ENCODE assay signal across 9 cellular contexts in genomic region chr1:156660752-156661112, GRCh38. TPM values are rescaled to one million over a fixed set of nuclear protein-coding genes. Genes with fewer than 3 reads are reported as not detected.
DNase-seq lines count a peak whose midpoint lies in the region; ATAC-seq and TF ChIP-seq lines count a peak whose summit lies in the region.
"Had no signal": no experiment of that assay in that cellular context is flagged by ENCODE, and none has a peak within 500 bp of the region (broad histone marks: within the 10 kb centered on the region; RNA-seq: fewer than 3 reads in every experiment).

No MANE protein-coding gene starts in this region.

- peak overlapping the region; percentile 74 for H3K27ac Mint-ChIP-seq in activated CD4-positive, alpha-beta T cell treated with anti-CD3 and anti-CD28 coated beads for 36 hours
- H3K27ac Mint-ChIP-seq in activated T-helper 2 cell treated with anti-CD3 and anti-CD28 coated beads, Interferon-gamma antibody, Interleukin-2, Interleukin-4, amounts not matched to agents 10 μg/mL and 5 μg/mL and 100 μg/mL, durations not matched to agents 14 hours and 24 hours and 36 hours: peak overlapping the region; percentile 97

- no peaks in the 10 kb centered on the region for H3K36me3 Mint-ChIP-seq in activated CD4-positive, alpha-beta T cell treated with anti-CD3 and anti-CD28 coated beads for 36 hours (ENCODE audit: low read depth)
- H3K36me3 Mint-ChIP-seq in activated T-helper 2 cell treated with anti-CD3 and anti-CD28 coated beads, Interferon-gamma antibody, Interleukin-2, Interleukin-4, amounts not matched to agents 10 μg/mL and 5 μg/mL and 100 μg/mL, durations not matched to agents 14 hours and 24 hours and 36 hours (ENCODE audit: low read depth): no peaks in the 10 kb centered on the region

- POLR2A ChIA-PET in activated CD4-positive, alpha-beta T cell treated with anti-CD3 and anti-CD28 coated beads for 36 hours (lab: Charles Lee): interaction anchor here (0.5 to 1.1 kb wide), 4 partner anchors 36 to 68 kb away, joined by 3 to 5 read pairs (median 4); partner anchors contain the start of genes ISG20L2 and METTL25B

- H3K4me3 ChIP-seq in testis: no peak overlapping the region

- 55 to 62% methylated on average over 2 of the region's 2 CpGs for WGBS in testis, 2 donors

- peak overlapping the region; percentile 68 to 69 for H3K27ac ChIP-seq in testis

- peaks cover 48% of the 10 kb centered on the region for H3K4me1 Mint-ChIP-seq in activated CD4-positive, alpha-beta T cell treated with anti-CD3 and anti-CD28 coated beads for 36 hours
- H3K4me1 Mint-ChIP-seq in activated T-helper 2 cell treated with anti-CD3 and anti-CD28 coated beads, Interferon-gamma antibody, Interleukin-2, Interleukin-4, amounts not matched to agents 10 μg/mL and 5 μg/mL and 100 μg/mL, durations not matched to agents 14 hours and 24 hours and 36 hours (ENCODE audit: low read depth): peaks cover 42% of the 10 kb centered on the region

- CTCF ChIA-PET in activated CD4-positive, alpha-beta T cell treated with anti-CD3 and anti-CD28 coated beads for 36 hours (lab: Charles Lee): interaction anchor here (0.6 to 7.7 kb wide), 20 partner anchors 11 to 1294 kb away, joined by 3 to 117 read pairs (median 4); partner anchors contain the start of genes BCAN, CRABP2, ISG20L2 and METTL25B

- TF ChIP-seq CTCF in testis (IDR thresholded peaks at IDR 0.05): no peak

- peaks cover 77% of the 10 kb centered on the region for H3K4me1 ChIP-seq in testis

- H3K4me3 Mint-ChIP-seq in activated CD4-positive, alpha-beta T cell treated with anti-CD3 and anti-CD28 coated beads for 36 hours: peak overlapping the region; percentile 80
- H3K4me3 Mint-ChIP-seq in activated T-helper 2 cell treated with anti-CD3 and anti-CD28 coated beads, Interferon-gamma antibody, Interleukin-2, Interleukin-4, amounts not matched to agents 10 μg/mL and 5 μg/mL and 100 μg/mL, durations not matched to agents 14 hours and 24 hours and 36 hours (ENCODE audit: low read depth): peak overlapping the region; percentile 90

- intact Hi-C loops in activated CD4-positive, alpha-beta T cell treated with anti-CD3 and anti-CD28 coated beads for 36 hours (cut with DNase I, micrococcal nuclease): loop anchor here (1.0 to 5.0 kb wide), 6 partner anchors 17 to 472 kb away; partner anchors contain the start of genes NES (in 1 of the 2) and PRCC (in 1 of the 2)
- intact Hi-C loops in activated T-helper 2 cell treated with anti-CD3 and anti-CD28 coated beads, Interferon-gamma antibody, Interleukin-2, Interleukin-4, amounts not matched to agents 10 μg/mL and 5 μg/mL and 100 μg/mL, durations not matched to agents 14 hours and 24 hours and 36 hours (cut with micrococcal nuclease): loop anchor here (1.0 to 2.0 kb wide), 3 partner anchors 18 to 66 kb away; partner anchors contain the start of gene CRABP2
- intact Hi-C loops in left colon (cut with DNase I, micrococcal nuclease) (no loop called here), testis (cut with DNase I; ENCODE audit: low total_unique reads) (no loop called here)

- DNase-seq in activated CD4-positive, alpha-beta T cell treated with anti-CD3 and anti-CD28 coated beads for 36 hours: no peak
- DNase-seq in activated CD4-positive, alpha-beta T cell treated with anti-CD3 and anti-CD28 coated beads, Interleukin-2, amount 50 U/mL, for 4 hours: no peak
- DNase-seq in activated T-helper 2 cell treated with anti-CD3 and anti-CD28 coated beads, Interferon-gamma antibody, Interleukin-2, Interleukin-4, amounts not matched to agents 10 μg/mL and 5 μg/mL and 100 μg/mL, durations not matched to agents 14 hours and 24 hours and 36 hours (ENCODE audit: low spot score): no peak
- no peak for DNase-seq in left colon
- no peak for DNase-seq in testis
- no peak for DNase-seq in stimulated activated CD4-positive, alpha-beta T cell treated with anti-CD3 and anti-CD28 coated beads, Interleukin-2, amount 100 ng/mL, for 48 hours
- no peak for DNase-seq in GM19238 (ENCODE audit: insufficient read length, low spot score)
- no peak for DNase-seq in stimulated activated CD4-positive, alpha-beta T cell treated with anti-CD3 and anti-CD28 coated beads, Interleukin-4, amount 100 ng/mL, for 24 hours

- no peak for ATAC-seq in activated CD4-positive, alpha-beta T cell treated with anti-CD3 and anti-CD28 coated beads for 36 hours
- ATAC-seq in left colon: peak; percentile 1

- no peaks in the 10 kb centered on the region for H3K27me3 ChIP-seq in testis

- no peaks in the 10 kb centered on the region for H3K36me3 ChIP-seq in testis (ENCODE audit: low read depth, missing control alignments)

- peaks cover 23% of the 10 kb centered on the region for H3K27me3 Mint-ChIP-seq in activated CD4-positive, alpha-beta T cell treated with anti-CD3 and anti-CD28 coated beads for 36 hours
- H3K27me3 Mint-ChIP-seq in activated T-helper 2 cell treated with anti-CD3 and anti-CD28 coated beads, Interferon-gamma antibody, Interleukin-2, Interleukin-4, amounts not matched to agents 10 μg/mL and 5 μg/mL and 100 μg/mL, durations not matched to agents 14 hours and 24 hours and 36 hours (ENCODE audit: low read depth): peaks cover 25% of the 10 kb centered on the region

- H3K9me3 ChIP-seq in testis: no peaks in the 10 kb centered on the region

- no peaks in the 10 kb centered on the region for H3K9me3 Mint-ChIP-seq in activated CD4-positive, alpha-beta T cell treated with anti-CD3 and anti-CD28 coated beads for 36 hours (ENCODE audit: low read depth)
- H3K9me3 Mint-ChIP-seq in activated T-helper 2 cell treated with anti-CD3 and anti-CD28 coated beads, Interferon-gamma antibody, Interleukin-2, Interleukin-4, amounts not matched to agents 10 μg/mL and 5 μg/mL and 100 μg/mL, durations not matched to agents 14 hours and 24 hours and 36 hours: no peaks in the 10 kb centered on the region

- no peak for TF ChIP-seq POLR2A in testis (IDR thresholded peaks at IDR 0.05)

RNA-seq across cellular contexts. Expression of gene NES, which starts 16.5 kb away (rescaled TPM):
- total RNA-seq in activated CD4-positive, alpha-beta T cell treated with anti-CD3 and anti-CD28 coated beads for 36 hours: under 1 TPM in 1 of 2 experiments, not detected in 1; 0.02 TPM
- not detected in 2 replicates for total RNA-seq in activated T-helper 2 cell treated with anti-CD3 and anti-CD28 coated beads, Interferon-gamma antibody, Interleukin-2, Interleukin-4, amounts not matched to agents 10 μg/mL and 5 μg/mL and 100 μg/mL, durations not matched to agents 14 hours and 24 hours and 36 hours
- total RNA-seq in left colon (1 to 10 TPM; 3.6 to 6.8 TPM), testis (10 to 100 TPM; 17.6 to 27.7 TPM)
- 20.7 TPM for polyA plus RNA-seq in testis (ENCODE audit: insufficient read depth, low read depth, low replicate concordance)

RNA-seq across cellular contexts. Expression of gene BCAN, which starts 18.8 kb away (rescaled TPM):
- total RNA-seq in activated CD4-positive, alpha-beta T cell treated with anti-CD3 and anti-CD28 coated beads for 36 hours: not detected
- not detected in 2 replicates for total RNA-seq in activated T-helper 2 cell treated with anti-CD3 and anti-CD28 coated beads, Interferon-gamma antibody, Interleukin-2, Interleukin-4, amounts not matched to agents 10 μg/mL and 5 μg/mL and 100 μg/mL, durations not matched to agents 14 hours and 24 hours and 36 hours
- total RNA-seq in left colon: not detected
- 1 to 10 TPM; 8.8 to 9.7 TPM for total RNA-seq in testis
- polyA plus RNA-seq in testis (ENCODE audit: insufficient read depth, low read depth, low replicate concordance): 3.3 TPM

RNA-seq across cellular contexts. Expression of gene HAPLN2, which starts 41.5 kb away (rescaled TPM):
- under 1 TPM in 1 of 2 experiments, not detected in 1; 0.34 TPM for total RNA-seq in activated CD4-positive, alpha-beta T cell treated with anti-CD3 and anti-CD28 coated beads for 36 hours
- not detected in 2 replicates for total RNA-seq in activated T-helper 2 cell treated with anti-CD3 and anti-CD28 coated beads, Interferon-gamma antibody, Interleukin-2, Interleukin-4, amounts not matched to agents 10 μg/mL and 5 μg/mL and 100 μg/mL, durations not matched to agents 14 hours and 24 hours and 36 hours
- not detected for total RNA-seq in left colon
- 1 to 10 TPM; 5.5 to 6.0 TPM for total RNA-seq in testis
- 1.5 TPM for polyA plus RNA-seq in testis (ENCODE audit: insufficient read depth, low read depth, low replicate concordance)
- total RNA-seq: renal cortical epithelial cell had no signal

RNA-seq across cellular contexts. Expression of gene CRABP2, which starts 44.7 kb away (rescaled TPM):
- total RNA-seq in activated CD4-positive, alpha-beta T cell treated with anti-CD3 and anti-CD28 coated beads for 36 hours: under 1 TPM; 0.88 to 0.98 TPM
- 1.0 and 1.1 TPM in 2 replicates for total RNA-seq in activated T-helper 2 cell treated with anti-CD3 and anti-CD28 coated beads, Interferon-gamma antibody, Interleukin-2, Interleukin-4, amounts not matched to agents 10 μg/mL and 5 μg/mL and 100 μg/mL, durations not matched to agents 14 hours and 24 hours and 36 hours
- total RNA-seq in left colon: under 1 TPM; 0.73 to 0.98 TPM
- 1 to 10 TPM; 2.1 to 6.8 TPM for total RNA-seq in testis
- polyA plus RNA-seq in testis (ENCODE audit: insufficient read depth, low read depth, low replicate concordance): 21.0 TPM

RNA-seq across cellular contexts. Expression of gene GPATCH4, which starts 59.5 kb away (rescaled TPM):
- total RNA-seq in activated CD4-positive, alpha-beta T cell treated with anti-CD3 and anti-CD28 coated beads for 36 hours: 10 to 100 TPM; 38.5 to 48.7 TPM
- total RNA-seq in activated T-helper 2 cell treated with anti-CD3 and anti-CD28 coated beads, Interferon-gamma antibody, Interleukin-2, Interleukin-4, amounts not matched to agents 10 μg/mL and 5 μg/mL and 100 μg/mL, durations not matched to agents 14 hours and 24 hours and 36 hours: 73.7 and 80.4 TPM in 2 replicates
- 10 to 100 TPM; 13.8 to 20.1 TPM for total RNA-seq in left colon
- 10 to 100 TPM; 21.6 to 26.7 TPM for total RNA-seq in testis
- 18.5 TPM for polyA plus RNA-seq in testis (ENCODE audit: insufficient read depth, low read depth, low replicate concordance)

Comparison
In these comparisons a context has a peak if more than half of its experiments do, and no peak if none do; other contexts are left out.
1. intact Hi-C loops: an anchor here in activated CD4-positive, alpha-beta T cell treated with anti-CD3 and anti-CD28 coated beads for 36 hours (1.0 to 5.0 kb wide) and activated T-helper 2 cell treated with anti-CD3 and anti-CD28 coated beads, Interferon-gamma antibody, Interleukin-2, Interleukin-4, amounts not matched to agents 10 μg/mL and 5 μg/mL and 100 μg/mL, durations not matched to agents 14 hours and 24 hours and 36 hours (1.0 to 2.0 kb wide); none called in left colon and testis.